Comparison of ENCODE assay signal across 13 cellular contexts in genomic region chr1:239909894-239910293, GRCh38.
DNase-seq lines count a peak whose midpoint lies in the region; ATAC-seq and TF ChIP-seq lines count a peak whose summit lies in the region.
"Had no signal": no experiment of that assay in that cellular context is flagged by ENCODE, and none has a peak within 500 bp of the region (broad histone marks: within the 10 kb centered on the region; RNA-seq: fewer than 3 reads in every experiment).

No MANE protein-coding gene starts in this region.

- H3K4me2 ChIP-seq in SK-N-SH: no peak overlapping the region

- no peak overlapping the region for H3K9ac ChIP-seq in SK-N-SH

- peaks cover 0 to 10% of the 10 kb centered on the region in 2 experiments for H3K36me3 ChIP-seq in SK-N-SH (replicated peaks in 1 of 2; ENCODE audit: control insufficient read depth in 1 of 2, insufficient read depth in 2 of 2, low read length in 1 of 2)
- H3K36me3 ChIP-seq: adrenal gland had no signal

- H3K79me2 ChIP-seq in SK-N-SH (ENCODE audit: insufficient read depth): no peaks in the 10 kb centered on the region

- H3K9me3 Mint-ChIP-seq in HFFc6: no peaks in the 10 kb centered on the region
- H3K9me3 Mint-ChIP-seq: stimulated activated naive CD8-positive, alpha-beta T cell treated with anti-CD3 and anti-CD28 coated beads, Interleukin-15, Interleukin-2, amounts not matched to agents 100 ng/mL and 50 ng/mL, for 24 hours had no signal

- POLR2A ChIA-PET in SK-N-SH (lab: Yijun Ruan, JAX): no interaction called here

- H3K4me3 Mint-ChIP-seq in HFFc6: no peak overlapping the region
- H3K4me3 Mint-ChIP-seq: activated CD8-positive, alpha-beta T cell treated with anti-CD3 and anti-CD28 coated beads, Interleukin-2, amount 10 ng/mL, durations not matched to agents 7 days and 5 days; stimulated activated naive CD8-positive, alpha-beta T cell treated with anti-CD3 and anti-CD28 coated beads, Interleukin-15, Interleukin-2, amounts not matched to agents 100 ng/mL and 50 ng/mL, for 24 hours had no signal

- no peak overlapping the region for H3K4me3 ChIP-seq in SK-N-SH (ENCODE audit: low read depth in 2 of 2, low read length in 1 of 2)
- H3K4me3 ChIP-seq: adrenal gland had no signal

- no peaks in the 10 kb centered on the region for H3K9me2 ChIP-seq in SK-N-SH

- peaks cover 3% of the 10 kb centered on the region; the same call in 1 of the 2 replicates for H3K27me3 Mint-ChIP-seq in HFFc6 (ENCODE audit: insufficient read depth)
- H3K27me3 Mint-ChIP-seq: stimulated activated naive CD8-positive, alpha-beta T cell treated with anti-CD3 and anti-CD28 coated beads, Interleukin-15, Interleukin-2, amounts not matched to agents 100 ng/mL and 50 ng/mL, for 24 hours had no signal

- peak; percentile 74 for ATAC-seq in left lobe of liver
- ATAC-seq: activated CD8-positive, alpha-beta T cell treated with anti-CD3 and anti-CD28 coated beads, Interleukin-2, amount 10 ng/mL, durations not matched to agents 7 days and 5 days had no signal

- peaks cover 18 to 19% of the 10 kb centered on the region in 2 experiments for H3K4me1 ChIP-seq in SK-N-SH (ENCODE audit: control insufficient read depth in 1 of 2, insufficient read depth in 2 of 2, low read depth in 1 of 2, low read length in 1 of 2)
- H3K4me1 ChIP-seq: adrenal gland had no signal

- H4K20me1 ChIP-seq in SK-N-SH (ENCODE audit: insufficient read depth): no peaks in the 10 kb centered on the region

- H3K27ac ChIP-seq in SK-N-SH (ENCODE audit: low read depth in 2 of 2, low read length in 1 of 2): no peak overlapping the region; a peak in 1 of 4 replicates
- H3K27ac ChIP-seq: adrenal gland, epithelial cell of prostate had no signal

- no peak for TF ChIP-seq RAD21 in SK-N-SH (IDR thresholded peaks at IDR 0.05; ENCODE audit: low read length)

- DNase-seq in HFFc6 (peak; percentile 79), T1000 (lab: John Stamatoyannopoulos, UW) (peak; percentile 12), left lobe of liver (ENCODE audit: low spot score) (peak; percentile 60), smooth muscle cell of the brain vasculature (ENCODE audit: low read depth, low spot score) (peak; percentile 33), SK-N-SH (no peak)
- DNase-seq in activated naive CD4-positive, alpha-beta T cell (lab: John Stamatoyannopoulos, UW): no peak
- no peak for DNase-seq in stimulated activated CD4-positive, alpha-beta T cell treated with anti-CD3 and anti-CD28 coated beads, Interleukin-12 subunit alpha, Interleukin-12 subunit beta, amount 100 ng/mL, for 4 hours
- DNase-seq: activated CD8-positive, alpha-beta T cell treated with anti-CD3 and anti-CD28 coated beads, Interleukin-2, amount 10 ng/mL, durations not matched to agents 7 days and 5 days; DMS79; NCI-H2107 had no signal

- CTCF ChIA-PET in SK-N-SH (lab: Yijun Ruan, JAX): interaction anchor here (1.0 kb wide), 1 partner anchor 41 kb away, joined by 3 read pairs; no protein-coding TSS in a partner anchor

- H3K27ac Mint-ChIP-seq in HFFc6: peak overlapping the region; percentile 62; the same call in 1 of the 2 replicates
- H3K27ac Mint-ChIP-seq: activated CD8-positive, alpha-beta T cell treated with anti-CD3 and anti-CD28 coated beads, Interleukin-2, amount 10 ng/mL, durations not matched to agents 7 days and 5 days; stimulated activated naive CD8-positive, alpha-beta T cell treated with anti-CD3 and anti-CD28 coated beads, Interleukin-15, Interleukin-2, amounts not matched to agents 100 ng/mL and 50 ng/mL, for 24 hours had no signal

- no peaks in the 10 kb centered on the region for H3K9me3 ChIP-seq in SK-N-SH
- H3K9me3 ChIP-seq: adrenal gland had no signal

- peaks cover 13% of the 10 kb centered on the region for H3F3A ChIP-seq in SK-N-SH (replicated peaks; ENCODE audit: insufficient read depth)

- no peaks in the 10 kb centered on the region for H3K27me3 ChIP-seq in SK-N-SH (ENCODE audit: insufficient read depth)
- H3K27me3 ChIP-seq: adrenal gland had no signal

- H3K36me3 Mint-ChIP-seq in HFFc6 (ENCODE audit: low read depth): peaks cover 4% of the 10 kb centered on the region; the same call in 1 of the 2 replicates

- 88% methylated on average over 10 of the region's 10 CpGs for WGBS in SK-N-SH (ENCODE audit: low lambda C conversion rate)

- TF ChIP-seq CTCF in HFFc6 (IDR thresholded peaks at IDR 0.05) (no peak), SK-N-SH (IDR thresholded peaks at IDR 0.05) (no peak)

- H2AFZ ChIP-seq in SK-N-SH (ENCODE audit: low read depth): no peak overlapping the region

- no peak for TF ChIP-seq EP300 in SK-N-SH (IDR thresholded peaks at IDR 0.05; ENCODE audit: borderline replicate concordance in 1 of 2, low read depth in 1 of 2, low read length in 1 of 2)

- peaks cover 41% of the 10 kb centered on the region for H3K4me1 Mint-ChIP-seq in HFFc6 (ENCODE audit: low read depth)

TF ChIP-seq in SK-N-SH, 30 proteins besides CTCF, POLR2A, EP300 and RAD21:
- no peak for TF ChIP-seq RFX5 (IDR thresholded peaks at IDR 0.05; ENCODE audit: low read length)
- no peak for TF ChIP-seq MAX (IDR thresholded peaks at IDR 0.05; ENCODE audit: low read depth)
- TF ChIP-seq MXI1 (IDR thresholded peaks at IDR 0.05; ENCODE audit: low read depth, low read length): no peak
- TF ChIP-seq TCF12 (IDR thresholded peaks at IDR 0.05): no peak
- no peak for TF ChIP-seq RXRA (IDR thresholded peaks at IDR 0.05; ENCODE audit: borderline replicate concordance, low read depth)
- no peak for TF ChIP-seq FOXJ3 (CRISPR knock-in tag; IDR thresholded peaks at IDR 0.05)
- no peak for TF ChIP-seq NRF1 (IDR thresholded peaks at IDR 0.05; ENCODE audit: low read depth, low read length)

Comparison
In these comparisons a context has a peak if more than half of its experiments do, and no peak if none do; other contexts are left out.
1. DNase-seq: peak in HFFc6 (single experiment), T1000 (single experiment), left lobe of liver (single experiment) and smooth muscle cell of the brain vasculature (single experiment); none in activated naive CD4-positive, alpha-beta T cell (0 of 4), SK-N-SH (single experiment) and stimulated activated CD4-positive, alpha-beta T cell treated with anti-CD3 and anti-CD28 coated beads, Interleukin-12 subunit alpha, Interleukin-12 subunit beta, amount 100 ng/mL, for 4 hours (single experiment).